In genomic region chr22:44192098-44192810, GRCh38 we compare ENCODE assay signal across 8 cellular contexts. TPM values are rescaled to one million over a fixed set of nuclear protein-coding genes. Genes with fewer than 3 reads are reported as not detected.
DNase-seq lines count a peak whose midpoint lies in the region; ATAC-seq lines count a peak whose summit lies in the region.
"Had no signal": no experiment of that assay in that cellular context is flagged by ENCODE, and none has a peak within 500 bp of the region (broad histone marks: within the 10 kb centered on the region; RNA-seq: fewer than 3 reads in every experiment).

No MANE protein-coding gene starts in this region.

- no peaks in the 10 kb centered on the region for H4K20me1 ChIP-seq in GM23248 (ENCODE audit: insufficient read depth)

- no peaks in the 10 kb centered on the region for H3K9me2 ChIP-seq in GM23248 (ENCODE audit: insufficient read depth)

- no peaks in the 10 kb centered on the region for H3K27me3 Mint-ChIP-seq in activated naive CD8-positive, alpha-beta T cell treated with anti-CD3 and anti-CD28 coated beads for 36 hours

- 91 to 92% methylated on average over 7 of the region's 7 CpGs for WGBS in GM23248 (ENCODE audit: low coverage in 1 of 2, low lambda C conversion rate in 2 of 2, missing lambda C conversion rate in 2 of 2), 2 experiments

- no peak overlapping the region for H3K27ac Mint-ChIP-seq in activated naive CD8-positive, alpha-beta T cell treated with anti-CD3 and anti-CD28 coated beads for 36 hours

- no peak for ATAC-seq in GM21619 (IDR thresholded peaks at IDR 0.05; ENCODE audit: unreplicated experiment)
- no peak for ATAC-seq in GM19023 (IDR thresholded peaks at IDR 0.05; ENCODE audit: unreplicated experiment)

- H2AFZ ChIP-seq in GM23248: no peak overlapping the region

- DNase-seq in GM23248 (peak; percentile 43), OCI-M1 (lab: John Stamatoyannopoulos, UW) (peak; percentile 73), NCI-H1092 treated with DMSO at 0.1 percent for 48 hours (lab: John Stamatoyannopoulos, UW) (no peak)
- DNase-seq in activated naive CD8-positive, alpha-beta T cell treated with anti-CD3 and anti-CD28 coated beads for 36 hours: peak; percentile 39
- peak; percentile 8 to 45 (median 40) for DNase-seq in stimulated activated CD4-positive, alpha-beta T cell treated with anti-CD3 and anti-CD28 coated beads, Interleukin-12 subunit alpha, Interleukin-12 subunit beta, amount 100 ng/mL, for 48 hours (ENCODE audit: low read depth in 2 of 3, low spot score in 1 of 3)

- H3K4me3 ChIP-seq in GM23248: no peak overlapping the region

- peaks cover 36% of the 10 kb centered on the region for H3K4me1 Mint-ChIP-seq in activated naive CD8-positive, alpha-beta T cell treated with anti-CD3 and anti-CD28 coated beads for 36 hours

- no peak overlapping the region for H3K9ac ChIP-seq in GM23248

- no peak overlapping the region for H3K27ac ChIP-seq in GM23248

- H3K36me3 ChIP-seq in GM23248 (ENCODE audit: low read depth): no peaks in the 10 kb centered on the region

- in situ Hi-C loops in GM23248 (cut with MboI): no loop called here

- no peaks in the 10 kb centered on the region for H3K79me2 ChIP-seq in GM23248 (ENCODE audit: insufficient read depth)

- H3K9me3 Mint-ChIP-seq in activated naive CD8-positive, alpha-beta T cell treated with anti-CD3 and anti-CD28 coated beads for 36 hours: peaks cover 4% of the 10 kb centered on the region

- H3K4me2 ChIP-seq in GM23248 (ENCODE audit: unreplicated experiment): no peak overlapping the region

- H3K4me1 ChIP-seq in GM23248 (ENCODE audit: insufficient read depth): no peaks in the 10 kb centered on the region

- H3K27me3 ChIP-seq in GM23248 (replicated peaks; ENCODE audit: insufficient read depth): peaks cover 6% of the 10 kb centered on the region

- H3F3A ChIP-seq in GM23248 (ENCODE audit: insufficient read depth): no peaks in the 10 kb centered on the region

- H3K9me3 ChIP-seq in GM23248 (ENCODE audit: low read depth): no peaks in the 10 kb centered on the region

- H3K36me3 Mint-ChIP-seq in activated naive CD8-positive, alpha-beta T cell treated with anti-CD3 and anti-CD28 coated beads for 36 hours: peaks cover 32% of the 10 kb centered on the region

- no peak overlapping the region for H3K4me3 Mint-ChIP-seq in activated naive CD8-positive, alpha-beta T cell treated with anti-CD3 and anti-CD28 coated beads for 36 hours

RNA-seq across cellular contexts. Expression of gene PARVG, which starts 11.5 kb away (rescaled TPM):
- not detected in 2 replicates for total RNA-seq in GM23248 (2014; rRNA removed; shearing (Covaris generic))
- polyA plus RNA-seq in GM23248 (2016; fragmentation: Nextera tagmentation; extraction: Ambion mirVana): 0.27 TPM in 1 of 2 replicates, not detected in the other
- total RNA-seq in activated naive CD8-positive, alpha-beta T cell treated with anti-CD3 and anti-CD28 coated beads for 36 hours: 10 to 100 TPM; 68.7 to 72.9 TPM
- total RNA-seq: bronchial epithelial cell had no signal

Comparison
In these comparisons a context has a peak if more than half of its experiments do, and no peak if none do; other contexts are left out.
1. RNA of gene PARVG, which starts 11.5 kb away (total RNA-seq): 68.7 to 72.9 TPM in activated naive CD8-positive, alpha-beta T cell treated with anti-CD3 and anti-CD28 coated beads for 36 hours; not detected in GM23248; every median in the first group is over 10 times any median in the second.